1 cellular context compared by ENCODE assay signal in genomic region chr7:138980575-138981285, GRCh38.
TF ChIP-seq lines count a peak whose summit lies in the region.

No MANE protein-coding gene starts in this region.

TF ChIP-seq in GM23338, 12 proteins besides CTCF, POLR2A, EP300 and RAD21 (continued from another document):
- TF ChIP-seq ZNF462 (CRISPR knock-in tag; IDR thresholded peaks at IDR 0.05) (no peak), EZH2phosphoT487 (IDR thresholded peaks at IDR 0.05; ENCODE audit: unreplicated experiment) (no peak), ZNF331 (CRISPR knock-in tag; IDR thresholded peaks at IDR 0.05; ENCODE audit: low read depth) (no peak), ZNF114 (CRISPR knock-in tag; IDR thresholded peaks at IDR 0.05) (no peak), ETS1 (IDR thresholded peaks at IDR 0.05) (no peak)
